Comparison of ENCODE assay signal across 8 cellular contexts in genomic region chr4:185396724-185397402, GRCh38. TPM values are rescaled to one million over a fixed set of nuclear protein-coding genes. Genes with fewer than 3 reads are reported as not detected.
DNase-seq lines count a peak whose midpoint lies in the region; ATAC-seq and TF ChIP-seq lines count a peak whose summit lies in the region.

Gene ANKRD37, plus strand, starts transcription at chr4:185396841. Its CDS starts 83 bp downstream, at chr4:185396924.

- peaks cover 0 to 9% of the 10 kb centered on the region in 2 donors for H3K4me1 ChIP-seq in lung (ENCODE audit: control insufficient read depth in 2 of 2, insufficient read depth in 2 of 2, low read length in 2 of 2)
- H3K4me1 ChIP-seq in thymus (ENCODE audit: control insufficient read depth, insufficient read depth, low read length), result peaks cover 6% of the 10 kb centered on the region

- H3K27me3 ChIP-seq in dorsolateral prefrontal cortex (no peaks in the 10 kb centered on the region), lung (ENCODE audit: control insufficient read depth, insufficient read depth) (no peaks in the 10 kb centered on the region), thymus (ENCODE audit: control insufficient read depth, insufficient read depth) (no peaks in the 10 kb centered on the region)

- H3K4me3 ChIP-seq in dorsolateral prefrontal cortex (peak within 1 kb of the TSS; percentile 52 to 100 (median 87)), lung (peak within 1 kb of the TSS; percentile 56), thymus (ENCODE audit: low read length) (peak within 1 kb of the TSS; percentile 92)

- intact Hi-C loops in dorsolateral prefrontal cortex (cut with DNase I), result loop anchor here (1.0 to 2.0 kb wide), 8 partner anchors 28 to 254 kb away; partner anchors contain the start of genes SLC25A4 (in 2 of the 2), CCDC110 (in 1 of the 2) and UFSP2 (in 1 of the 2)

- DNase-seq in DMS153 (lab: John Stamatoyannopoulos, UW) (peak; percentile 72), RWPE1 (ENCODE audit: low spot score) (peak; percentile 38), dorsolateral prefrontal cortex (peak in 6 of 10 donors; percentile 21 to 55 (median 48)), lung (ENCODE audit: low spot score) (peak; percentile 64)
- no peak for DNase-seq in NK-92 treated with Interleukin-12 subunit alpha and Interleukin-12 subunit beta, amount 100 ng/mL, for 24 hours (lab: John Stamatoyannopoulos, UW)

- ATAC-seq in HG02938 (IDR thresholded peaks at IDR 0.05; ENCODE audit: unreplicated experiment), result peak; percentile 7
- ATAC-seq in lung (ENCODE audit: insufficient read depth, low FRiP score), result peak; percentile 3
- ATAC-seq in GM18519 (IDR thresholded peaks at IDR 0.05; ENCODE audit: low FRiP score, unreplicated experiment), result no peak

- 8 to 15% methylated on average over 38 of the region's 38 CpGs for WGBS in lung, 2 donors
- whole genome bisulfite sequencing in thymus, result 27% methylated on average over 38 of the region's 38 CpGs

- TF ChIP-seq CTCF in RWPE1 (conservative IDR thresholded peaks at IDR 0.05; ENCODE audit: low read depth) (no peak), dorsolateral prefrontal cortex (IDR thresholded peaks at IDR 0.05 in 54 of 56, conservative IDR thresholded peaks at IDR 0.05 in 2 of 56; ENCODE audit: low read depth in 1 of 56, partially characterized antibody in 56 of 56) (peak in 2 of 56 donors; percentile 3 to 18), lung (IDR thresholded peaks at IDR 0.05; ENCODE audit: control extremely low read depth, extremely low read depth) (no peak)

- CTCF ChIA-PET in RWPE1 (lab: Yijun Ruan, JAX), result interaction anchor here (0.6 to 0.9 kb wide), 4 partner anchors 187 to 206 kb away, joined by 3 to 4 read pairs (median 4); no protein-coding TSS in a partner anchor

- POLR2A ChIA-PET in RWPE1 (lab: Yijun Ruan, JAX; ENCODE audit: low non-redundant PET), result interaction anchor here (0.7 to 1.5 kb wide), 4 partner anchors 29 to 199 kb away, joined by 3 to 4 read pairs (median 3); partner anchors contain the start of genes SNX25 and UFSP2

- H3K27ac ChIP-seq in RWPE1 (peak within 1 kb of the TSS; percentile 99), dorsolateral prefrontal cortex (peak within 1 kb of the TSS; percentile 92 to 100 (median 100)), lung (ENCODE audit: low read depth in 1 of 2, low read length in 1 of 2) (peak within 1 kb of the TSS; percentile 94 to 100), thymus (ENCODE audit: low read depth) (peak within 1 kb of the TSS; percentile 99)

- H3K36me3 ChIP-seq in lung (ENCODE audit: control insufficient read depth in 2 of 2, insufficient read depth in 2 of 2, low read length in 2 of 2), result peaks cover under 1 to 10% of the 10 kb centered on the region in 2 donors
- H3K36me3 ChIP-seq in thymus (ENCODE audit: control insufficient read depth, insufficient read depth), result no peaks in the 10 kb centered on the region

- H3K9me3 ChIP-seq in lung (ENCODE audit: control insufficient read depth in 2 of 2, insufficient read depth in 1 of 2, low read length in 1 of 2) (no peaks in the 10 kb centered on the region), thymus (ENCODE audit: control insufficient read depth) (no peaks in the 10 kb centered on the region)

RNA-seq across cellular contexts. Expression of gene ANKRD37, which starts in this region (rescaled TPM):
- 10 to 100 TPM in 117 of 120 experiments, 1 to 10 TPM in 3; 8.7 to 70.8 (median 21.4) TPM for total RNA-seq in dorsolateral prefrontal cortex
- total RNA-seq in lung, result 10 to 100 TPM; 11.0 to 48.0 TPM
- polyA plus RNA-seq in lung, result 10 to 100 TPM in 1 of 2 donors, 1 to 10 TPM in 1; 9.7 to 17.9 TPM
- polyA plus RNA-seq in thymus, result 13.6 TPM
